ENCODE assay signal across 8 cellular contexts in the genomic region with DNA sequence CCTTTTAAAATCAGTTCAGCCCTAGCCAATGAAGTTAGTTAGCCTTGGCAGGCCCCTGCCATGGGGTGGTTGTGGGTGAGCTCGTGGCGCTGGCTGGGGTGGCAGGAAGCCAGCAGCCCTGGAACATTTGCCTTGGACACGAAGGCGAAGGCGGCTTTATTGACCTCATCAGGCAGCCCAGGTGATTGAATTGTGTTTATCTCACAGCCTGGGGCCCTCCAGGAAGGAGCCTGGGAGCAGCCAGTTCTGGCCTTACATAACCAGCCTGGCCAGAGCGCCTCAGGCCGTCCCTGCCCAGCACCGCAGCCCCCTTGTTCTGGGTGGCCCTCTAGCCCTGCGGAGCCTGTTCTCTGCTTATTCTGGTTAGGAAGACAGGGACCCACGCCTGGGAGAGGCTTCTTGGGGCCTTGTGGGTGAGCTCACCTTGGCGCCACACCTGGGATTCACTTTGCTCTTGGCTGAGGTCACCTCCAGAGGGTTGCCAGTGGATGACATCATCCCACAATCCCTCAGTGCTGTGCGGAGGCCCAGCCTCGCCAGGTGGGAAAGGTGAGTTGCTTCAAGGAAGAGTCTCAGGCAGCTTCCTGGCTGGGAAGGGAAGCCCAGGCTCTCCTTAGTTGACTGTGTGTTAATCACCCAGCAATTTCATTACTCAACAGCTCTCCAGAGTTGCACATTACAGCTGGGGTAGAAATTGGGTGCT. TPM values are rescaled to one million over a fixed set of nuclear protein-coding genes. Genes with fewer than 3 reads are reported as not detected.
DNase-seq lines count a peak whose midpoint lies in the region; ATAC-seq and TF ChIP-seq lines count a peak whose summit lies in the region.

No MANE protein-coding gene starts in this region.

- H3K9me3 ChIP-seq in T-helper 17 cell (ENCODE audit: control insufficient read depth, low read length, poor library complexity, severe bottlenecking) (no peaks in the 10 kb centered on the region), heart right ventricle (no peaks in the 10 kb centered on the region), spleen (no peaks in the 10 kb centered on the region)

- H3K27ac Mint-ChIP-seq in GM23338, result peak overlapping the region; percentile 83; the same call in 1 of the 2 replicates
- H3K27ac Mint-ChIP-seq in T-helper 17 cell, result peak overlapping the region; percentile 60
- peak overlapping the region in 3 of 10 donors; percentile 35 to 81 (median 41) for H3K27ac Mint-ChIP-seq in naive thymus-derived CD8-positive, alpha-beta T cell

- H3K27ac ChIP-seq in GM23338 (ENCODE audit: low read depth), result no peak overlapping the region
- H3K27ac ChIP-seq in heart right ventricle, result peak overlapping the region; percentile 50 to 98 (median 83)
- peak overlapping the region; percentile 19 to 91 (median 82) for H3K27ac ChIP-seq in skin epidermis
- H3K27ac ChIP-seq in spleen, result peak overlapping the region in 4 of 8 donors; percentile 10 to 81 (median 50)

- peak; percentile 7; the same call in 1 of the 3 replicates for ATAC-seq in GM23338
- no peak for ATAC-seq in T-helper 17 cell
- ATAC-seq in heart right ventricle, result peak; percentile 45 to 83 (median 72)
- no peak for ATAC-seq in naive thymus-derived CD8-positive, alpha-beta T cell

- no peaks in the 10 kb centered on the region for H3K9me3 Mint-ChIP-seq in GM23338
- H3K9me3 Mint-ChIP-seq in naive thymus-derived CD8-positive, alpha-beta T cell, result no peaks in the 10 kb centered on the region

- H3K9me2 ChIP-seq in GM23338 (ENCODE audit: insufficient read depth), result no peaks in the 10 kb centered on the region

- H3K36me3 ChIP-seq in GM23338 (ENCODE audit: insufficient read depth), result peaks cover 2% of the 10 kb centered on the region; the same call in 1 of the 2 replicates
- peaks cover 0 to 17% (median 0%) of the 10 kb centered on the region in 9 donors for H3K36me3 ChIP-seq in heart right ventricle
- peaks cover 0 to 67% (median 15%) of the 10 kb centered on the region in 6 donors for H3K36me3 ChIP-seq in spleen

- H3K4me1 Mint-ChIP-seq in GM23338 (peaks cover 34% of the 10 kb centered on the region), T-helper 17 cell (peaks cover 7% of the 10 kb centered on the region)
- H3K4me1 Mint-ChIP-seq in naive thymus-derived CD8-positive, alpha-beta T cell, result peaks cover 0 to 6% (median 2%) of the 10 kb centered on the region in 4 donors

- H3K4me1 ChIP-seq in GM23338 (ENCODE audit: insufficient read depth) (peaks cover 8% of the 10 kb centered on the region; the same call in 1 of the 2 replicates), heart right ventricle (peaks cover 30 to 72% (median 57%) of the 10 kb centered on the region in 9 donors), spleen (peaks cover 0 to 47% (median 24%) of the 10 kb centered on the region in 6 donors)

- DNase-seq in GM23338 (ENCODE audit: low spot score) (peak; percentile 17), T-helper 17 cell (no peak), heart right ventricle (peak; percentile 72 to 77), hepatic stellate cell (ENCODE audit: low spot score) (no peak), spleen (no peak), NCI-H1436 (lab: John Stamatoyannopoulos, UW) (no peak)
- DNase-seq in naive thymus-derived CD8-positive, alpha-beta T cell, result no peak

- POLR2A ChIA-PET in naive thymus-derived CD8-positive, alpha-beta T cell (lab: Charles Lee), result no interaction called here

- 0 out of 2 replicates have a peak, but pooled peaks cover 3% of the 10 kb centered on the region for H4K20me1 ChIP-seq in GM23338 (replicated peaks; ENCODE audit: insufficient read depth)

- 44 to 47% methylated on average over 13 of the region's 13 CpGs for WGBS in heart right ventricle, 2 donors
- 64 to 90% (median 78%) methylated on average over 5 to 13 of the region's 13 CpGs for WGBS in spleen, 5 donors

- no peak overlapping the region for H3K4me2 ChIP-seq in GM23338

- 0 out of 2 replicates have a peak, but pooled peaks cover 4% of the 10 kb centered on the region for H3F3A ChIP-seq in GM23338 (replicated peaks; ENCODE audit: low read depth)

- H3K4me3 ChIP-seq in GM23338 (no peak overlapping the region), heart right ventricle (no peak overlapping the region), skin epidermis (no peak overlapping the region), spleen (no peak overlapping the region)

- TF ChIP-seq CTCF in GM23338 (conservative IDR thresholded peaks at IDR 0.05; ENCODE audit: low read depth in 2 of 2) (no peak), heart right ventricle (IDR thresholded peaks at IDR 0.05) (no peak), spleen (IDR thresholded peaks at IDR 0.05 in 8 of 11, conservative IDR thresholded peaks at IDR 0.05 in 3 of 11) (no peak)

- H3K4me3 Mint-ChIP-seq in GM23338 (no peak overlapping the region), T-helper 17 cell (no peak overlapping the region)
- H3K4me3 Mint-ChIP-seq in naive thymus-derived CD8-positive, alpha-beta T cell, result no peak overlapping the region

- H2AFZ ChIP-seq in GM23338, result no peak overlapping the region

- no peaks in the 10 kb centered on the region for H3K79me2 ChIP-seq in GM23338 (replicated peaks; ENCODE audit: insufficient read depth)

- H3K27me3 Mint-ChIP-seq in GM23338 (ENCODE audit: insufficient read depth, low read depth, poor library complexity), result peaks cover 2% of the 10 kb centered on the region
- H3K27me3 Mint-ChIP-seq in T-helper 17 cell, result no peaks in the 10 kb centered on the region
- no peaks in the 10 kb centered on the region for H3K27me3 Mint-ChIP-seq in naive thymus-derived CD8-positive, alpha-beta T cell

- H3K36me3 Mint-ChIP-seq in GM23338 (ENCODE audit: low read depth) (peaks cover 23% of the 10 kb centered on the region), T-helper 17 cell (ENCODE audit: low read depth) (peaks cover 7% of the 10 kb centered on the region)
- H3K36me3 Mint-ChIP-seq in naive thymus-derived CD8-positive, alpha-beta T cell, result peaks cover 0 to 33% (median 8%) of the 10 kb centered on the region in 3 donors

- H3K27me3 ChIP-seq in GM23338 (ENCODE audit: insufficient read depth), result no peaks in the 10 kb centered on the region
- H3K27me3 ChIP-seq in heart right ventricle, result no peaks in the 10 kb centered on the region
- no peaks in the 10 kb centered on the region for H3K27me3 ChIP-seq in spleen (replicated peaks in 1 of 7)

- TF ChIP-seq POLR2A in spleen (IDR thresholded peaks at IDR 0.05), result no peak

- intact Hi-C loops in heart right ventricle (cut with DNase I) (loop anchor here in 7 of 10 donors (2.0 to 10.0 kb wide), 8 partner anchors 32 to 190 kb away; a partner anchor contains a TSS), spleen (cut with DNase I; ENCODE audit: low total_unique reads) (no loop called here)

TF ChIP-seq in GM23338, 12 proteins besides CTCF, POLR2A, EP300 and RAD21 (continues in another document):
- TF ChIP-seq EZH2phosphoT487 (IDR thresholded peaks at IDR 0.05; ENCODE audit: unreplicated experiment), result no peak
- TF ChIP-seq, protein P1, sequence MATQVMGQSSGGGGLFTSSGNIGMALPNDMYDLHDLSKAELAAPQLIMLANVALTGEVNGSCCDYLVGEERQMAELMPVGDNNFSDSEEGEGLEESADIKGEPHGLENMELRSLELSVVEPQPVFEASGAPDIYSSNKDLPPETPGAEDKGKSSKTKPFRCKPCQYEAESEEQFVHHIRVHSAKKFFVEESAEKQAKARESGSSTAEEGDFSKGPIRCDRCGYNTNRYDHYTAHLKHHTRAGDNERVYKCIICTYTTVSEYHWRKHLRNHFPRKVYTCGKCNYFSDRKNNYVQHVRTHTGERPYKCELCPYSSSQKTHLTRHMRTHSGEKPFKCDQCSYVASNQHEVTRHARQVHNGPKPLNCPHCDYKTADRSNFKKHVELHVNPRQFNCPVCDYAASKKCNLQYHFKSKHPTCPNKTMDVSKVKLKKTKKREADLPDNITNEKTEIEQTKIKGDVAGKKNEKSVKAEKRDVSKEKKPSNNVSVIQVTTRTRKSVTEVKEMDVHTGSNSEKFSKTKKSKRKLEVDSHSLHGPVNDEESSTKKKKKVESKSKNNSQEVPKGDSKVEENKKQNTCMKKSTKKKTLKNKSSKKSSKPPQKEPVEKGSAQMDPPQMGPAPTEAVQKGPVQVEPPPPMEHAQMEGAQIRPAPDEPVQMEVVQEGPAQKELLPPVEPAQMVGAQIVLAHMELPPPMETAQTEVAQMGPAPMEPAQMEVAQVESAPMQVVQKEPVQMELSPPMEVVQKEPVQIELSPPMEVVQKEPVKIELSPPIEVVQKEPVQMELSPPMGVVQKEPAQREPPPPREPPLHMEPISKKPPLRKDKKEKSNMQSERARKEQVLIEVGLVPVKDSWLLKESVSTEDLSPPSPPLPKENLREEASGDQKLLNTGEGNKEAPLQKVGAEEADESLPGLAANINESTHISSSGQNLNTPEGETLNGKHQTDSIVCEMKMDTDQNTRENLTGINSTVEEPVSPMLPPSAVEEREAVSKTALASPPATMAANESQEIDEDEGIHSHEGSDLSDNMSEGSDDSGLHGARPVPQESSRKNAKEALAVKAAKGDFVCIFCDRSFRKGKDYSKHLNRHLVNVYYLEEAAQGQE (IDR thresholded peaks at IDR 0.05; ENCODE audit: unreplicated experiment), result no peak
- TF ChIP-seq STAT1 (IDR thresholded peaks at IDR 0.05; ENCODE audit: unreplicated experiment), result no peak
- no peak for TF ChIP-seq JUNB (IDR thresholded peaks at IDR 0.05; ENCODE audit: unreplicated experiment)
- no peak for TF ChIP-seq POLR2AphosphoS5 (IDR thresholded peaks at IDR 0.05; ENCODE audit: low read depth)
- TF ChIP-seq, protein P2, sequence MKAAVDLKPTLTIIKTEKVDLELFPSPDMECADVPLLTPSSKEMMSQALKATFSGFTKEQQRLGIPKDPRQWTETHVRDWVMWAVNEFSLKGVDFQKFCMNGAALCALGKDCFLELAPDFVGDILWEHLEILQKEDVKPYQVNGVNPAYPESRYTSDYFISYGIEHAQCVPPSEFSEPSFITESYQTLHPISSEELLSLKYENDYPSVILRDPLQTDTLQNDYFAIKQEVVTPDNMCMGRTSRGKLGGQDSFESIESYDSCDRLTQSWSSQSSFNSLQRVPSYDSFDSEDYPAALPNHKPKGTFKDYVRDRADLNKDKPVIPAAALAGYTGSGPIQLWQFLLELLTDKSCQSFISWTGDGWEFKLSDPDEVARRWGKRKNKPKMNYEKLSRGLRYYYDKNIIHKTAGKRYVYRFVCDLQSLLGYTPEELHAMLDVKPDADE (IDR thresholded peaks at IDR 0.05), result no peak
- no peak for TF ChIP-seq EZH2 (IDR thresholded peaks at IDR 0.05; ENCODE audit: low read depth, unreplicated experiment)
- no peak for TF ChIP-seq NANOG (IDR thresholded peaks at IDR 0.05; ENCODE audit: borderline replicate concordance)
- no peak for TF ChIP-seq CREB1 (CRISPR knock-in tag; IDR thresholded peaks at IDR 0.05; ENCODE audit: low read depth)
- no peak for TF ChIP-seq ZNF114 (CRISPR knock-in tag; IDR thresholded peaks at IDR 0.05)

RNA-seq across cellular contexts. Expression of a gene that starts 54.4 kb away (rescaled TPM):
- total RNA-seq in GM23338 (2014; rRNA removed; shearing (Covaris generic)), result 30.9 and 69.2 TPM in 2 replicates
- polyA plus RNA-seq in GM23338 (2016; fragmentation: Nextera tagmentation; extraction: Ambion mirVana) (148 and 160 TPM in 2 replicates), heart right ventricle (10 to 100 TPM; 29.0 to 84.9 TPM), spleen (10 to 100 TPM; 31.0 to 56.4 (median 46.4) TPM)
- total RNA-seq in T-helper 17 cell (10 to 100 TPM; 13.9 to 17.7 TPM), heart right ventricle (10 to 100 TPM; 23.2 to 33.7 (median 28.9) TPM), spleen (10 to 100 TPM; 10.6 to 36.8 (median 16.9) TPM)
- total RNA-seq in naive thymus-derived CD8-positive, alpha-beta T cell, result 10 to 100 TPM; 15.7 to 16.5 TPM
- 10 to 100 TPM; 38.2 to 42.1 (median 40.3) TPM for polyA plus RNA-seq in naive thymus-derived CD8-positive, alpha-beta T cell

Comparison
In these comparisons a context has a peak if more than half of its experiments do, and no peak if none do; other contexts are left out.
1. ATAC-seq: peak in GM23338 (single experiment) and heart right ventricle (8 of 8); none in T-helper 17 cell (single experiment) and naive thymus-derived CD8-positive, alpha-beta T cell (0 of 2).
2. DNase-seq: peak in GM23338 (single experiment) and heart right ventricle (2 of 2); none in T-helper 17 cell (0 of 3), hepatic stellate cell (single experiment), spleen (single experiment), naive thymus-derived CD8-positive, alpha-beta T cell (0 of 10) and NCI-H1436 (single experiment).